ENCODE assay signal across 8 cellular contexts in the genomic region with DNA sequence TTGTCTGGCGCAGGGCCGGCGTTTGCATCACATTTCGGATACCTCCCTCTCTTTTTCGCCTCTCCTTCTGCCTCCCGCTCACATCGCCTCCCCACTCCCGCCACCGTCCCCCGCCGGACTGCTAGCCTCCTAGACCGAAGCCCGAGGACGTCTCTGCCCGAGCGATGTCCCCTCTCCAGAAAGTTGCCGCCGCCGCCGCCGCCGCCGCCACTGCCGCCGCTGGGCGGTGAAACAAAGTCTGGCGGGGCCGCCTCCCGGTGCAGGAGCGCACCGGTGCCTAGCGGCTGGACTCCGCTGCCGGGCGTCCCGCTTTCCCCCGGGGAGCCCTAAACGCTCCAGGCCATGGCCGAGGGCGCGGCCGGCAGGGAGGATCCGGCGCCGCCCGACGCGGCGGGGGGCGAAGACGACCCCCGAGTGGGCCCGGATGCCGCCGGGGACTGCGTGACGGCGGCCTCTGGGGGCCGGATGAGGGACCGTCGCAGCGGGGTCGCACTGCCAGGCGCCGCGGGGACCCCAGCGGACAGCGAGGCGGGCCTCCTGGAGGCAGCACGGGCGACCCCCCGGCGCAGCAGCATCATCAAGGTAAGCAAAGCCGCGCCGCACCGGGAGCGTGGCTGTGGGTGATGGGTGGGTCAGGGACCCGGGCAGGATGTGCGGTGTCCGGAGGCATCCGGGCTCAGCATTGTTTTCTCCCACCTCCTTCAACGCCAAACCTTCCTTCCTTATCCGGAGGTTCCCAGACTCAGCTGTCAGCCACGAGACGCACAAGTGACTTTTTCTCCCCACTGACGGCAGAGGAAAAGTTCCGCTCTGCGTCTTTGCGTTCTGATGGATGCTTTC. TPM values are rescaled to one million over a fixed set of nuclear protein-coding genes. Genes with fewer than 3 reads are reported as not detected.
DNase-seq lines count a peak whose midpoint lies in the region; ATAC-seq, FAIRE-seq and TF ChIP-seq lines count a peak whose summit lies in the region.
"Had no signal": no experiment of that assay in that cellular context is flagged by ENCODE, and none has a peak within 500 bp of the region (broad histone marks: within the 10 kb centered on the region; RNA-seq: fewer than 3 reads in every experiment).

No MANE protein-coding gene starts in this region.

- BruUV-seq in K562 (replicated peaks; lab: Mats Ljungman, UMichigan), result no TSS peak

- DNase-seq in SJSA1 (ENCODE audit: low read depth in 1 of 2, low spot score in 2 of 2) (peak; percentile 34 to 38), K562 (ENCODE audit: extremely low read depth in 1 of 4, low spot score in 3 of 4) (peak; percentile 17 to 43 (median 22)), small intestine (no peak), KG1 (lab: John Stamatoyannopoulos, UW) (no peak)

- TF ChIP-seq POLR2A in K562 (conservative IDR thresholded peaks at IDR 0.05), result no peak

- ATAC-seq in GM18499 (IDR thresholded peaks at IDR 0.05; ENCODE audit: insufficient read depth, unreplicated experiment) (peak; percentile 8), HG02678 (IDR thresholded peaks at IDR 0.05; ENCODE audit: unreplicated experiment) (peak; percentile 34), K562 (peak; percentile 44)

- under 1% methylated on average over 41 of the region's 90 CpGs for WGBS in K562 (ENCODE audit: insufficient coverage, low coverage, missing lambda C conversion rate)
- WGBS in small intestine, 3 donors, result 1 to 2% (median 1%) methylated on average over 76 to 90 of the region's 90 CpGs

- no peaks in the 10 kb centered on the region for H3K9me1 ChIP-seq in K562 (ENCODE audit: control insufficient read depth, insufficient read depth, low read length)

- peak overlapping the region; percentile 57 for H2AFZ ChIP-seq in K562 (ENCODE audit: low read depth, low read length)

- in situ Hi-C loops in K562 (cut with MboI), result loop anchor here (10.0 kb wide), 1 partner anchor 320 kb away; no protein-coding TSS in a partner anchor

- TF ChIP-seq CTCF in K562 (IDR thresholded peaks at IDR 0.05 in 2 of 3, conservative IDR thresholded peaks at IDR 0.05 in 1 of 3; ENCODE audit: insufficient read depth in 2 of 3, low read depth in 1 of 3, low read length in 3 of 3), result no peak

- H3K27ac ChIP-seq in SJSA1, result no peak overlapping the region
- H3K27ac ChIP-seq in K562 (ENCODE audit: extremely low read depth, low read depth, low read length), result peak overlapping the region; percentile 61; the same call in 2 of the 3 replicates
- peak overlapping the region in 1 of 2 donors; percentile 54 for H3K27ac ChIP-seq in small intestine (ENCODE audit: low read depth in 1 of 2, low read length in 1 of 2)
- H3K27ac ChIP-seq: epithelial cell of prostate had no signal

- H3K79me2 ChIP-seq in K562 (ENCODE audit: control insufficient read depth, insufficient read depth, low read length), result peaks cover 63% of the 10 kb centered on the region

- intact Hi-C loops in K562 (cut with micrococcal nuclease), result loop anchor here (1.0 to 10.0 kb wide), 6 partner anchors 46 to 1650 kb away; a partner anchor contains a TSS

- FAIRE-seq in K562 (lab: Jason Lieb, UNC), result peak; percentile 69
- FAIRE-seq in small intestine (lab: Jason Lieb, UNC), result no peak

- H3K27me3 ChIP-seq in SJSA1 (replicated peaks) (peaks cover 64% of the 10 kb centered on the region), K562 (ENCODE audit: control insufficient read depth in 2 of 2, insufficient read depth in 2 of 2, low read length in 2 of 2) (no peaks in the 10 kb centered on the region), small intestine (ENCODE audit: control insufficient read depth in 2 of 2, insufficient read depth in 2 of 2, low read length in 2 of 2) (peaks cover 0 to 3% of the 10 kb centered on the region in 2 donors)

- H4K20me1 ChIP-seq in K562 (replicated peaks; ENCODE audit: control insufficient read depth, insufficient read depth, low read length), result no peaks in the 10 kb centered on the region

- H3K4me2 ChIP-seq in K562 (ENCODE audit: insufficient read depth, low read length), result peak overlapping the region; percentile 84

- TF ChIP-seq EP300 in K562 (IDR thresholded peaks at IDR 0.05; ENCODE audit: low read length), result no peak

- POLR2A ChIA-PET in K562 (lab: Yijun Ruan, JAX), result interaction anchor here (0.6 to 1.4 kb wide), 4 partner anchors 236 to 1159 kb away, joined by 3 read pairs; no protein-coding TSS in a partner anchor

- H3K4me1 ChIP-seq in SJSA1 (replicated peaks) (peaks cover 19% of the 10 kb centered on the region), K562 (replicated peaks in 1 of 2; ENCODE audit: control insufficient read depth in 2 of 2, insufficient read depth in 2 of 2, low read length in 2 of 2) (peaks cover 6 to 21% of the 10 kb centered on the region in 2 experiments; a peak in 4 of 5 replicates), small intestine (ENCODE audit: control insufficient read depth in 2 of 2, insufficient read depth in 1 of 2, low read depth in 1 of 2, low read length in 1 of 2) (peaks cover 0 to 6% of the 10 kb centered on the region in 2 donors)

- H3K9ac ChIP-seq in K562 (ENCODE audit: insufficient read depth in 1 of 2, low read depth in 2 of 2, low read length in 2 of 2), result peak overlapping the region; percentile 57 to 88

- H3K36me3 ChIP-seq in SJSA1, result no peaks in the 10 kb centered on the region
- peaks cover 3% of the 10 kb centered on the region; the same call in 1 of the 3 replicates for H3K36me3 ChIP-seq in K562 (ENCODE audit: control insufficient read depth, insufficient read depth, low read length)
- no peaks in the 10 kb centered on the region for H3K36me3 ChIP-seq in small intestine (ENCODE audit: control insufficient read depth in 2 of 2, insufficient read depth in 2 of 2, low read length in 2 of 2)

- no peak for TF ChIP-seq RAD21 in K562 (CRISPR knock-in tag; conservative IDR thresholded peaks at IDR 0.05 in 1 of 2, IDR thresholded peaks at IDR 0.05 in 1 of 2)

- CTCF ChIA-PET in K562 (lab: Yijun Ruan, JAX; ENCODE audit: low intra/inter-chr PET ratio), result interaction anchor here (1.0 to 2.0 kb wide), 2 partner anchors 322 to 323 kb away, joined by 3 to 4 read pairs; no protein-coding TSS in a partner anchor

- peak overlapping the region; percentile 51 for H3K4me3 ChIP-seq in SJSA1
- peak overlapping the region; percentile 82 for H3K4me3 ChIP-seq in K562
- H3K4me3 ChIP-seq in iPS-18c (ENCODE audit: insufficient read depth, low read depth, low read length), result peak overlapping the region; percentile 62
- H3K4me3 ChIP-seq in small intestine (ENCODE audit: low read depth in 1 of 2, low read length in 2 of 2), result peak overlapping the region; percentile 67 to 74

- H3K9me3 ChIP-seq in SJSA1 (replicated peaks), result no peaks in the 10 kb centered on the region; the same call in 1 of the 2 replicates
- no peaks in the 10 kb centered on the region for H3K9me3 ChIP-seq in K562 (replicated peaks; ENCODE audit: control insufficient read depth, insufficient read depth, low read depth, low read length)
- no peaks in the 10 kb centered on the region for H3K9me3 ChIP-seq in iPS-18c (ENCODE audit: control insufficient read depth, insufficient read depth, low read length)
- H3K9me3 ChIP-seq in small intestine (ENCODE audit: control insufficient read depth, low read depth), result no peaks in the 10 kb centered on the region

RNA-seq across cellular contexts. Expression of a gene that starts 0.6 kb away (rescaled TPM):
- total RNA-seq in SJSA1 (2014; rRNA removed; shearing (Covaris generic)), result 0.03 TPM in 1 of 2 replicates, not detected in the other
- total RNA-seq in K562 (2011; cell fraction: chromatin; rRNA removed; ENCODE audit: low replicate concordance), result 12.5 and 53.5 TPM in 2 replicates
- 6.0 and 7.5 TPM in 2 replicates for total RNA-seq in K562 (2011; cell fraction: nucleolus; rRNA removed)
- total RNA-seq in K562 (2011; cell fraction: nucleoplasm; rRNA removed), result 9.1 and 10.5 TPM in 2 replicates
- total RNA-seq in K562 (2014; rRNA removed) (6.1 and 6.2 TPM in 2 replicates), K562 (2014; rRNA removed; fragmentation: Illumina TruSeq; extraction: Trizol) (12.9 and 16.0 TPM in 2 replicates), K562 (2015; rRNA removed; fragmentation: Illumina TruSeq; extraction: Trizol) (12.0 and 12.6 TPM in 2 replicates), K562 (2021) (8.9 and 9.7 TPM in 2 replicates)
- polyA plus RNA-seq in K562 (2011; rRNA removed) (11.2 and 17.7 TPM in 2 replicates), K562 (2014; fragmentation: Illumina TruSeq; extraction: Trizol) (8.6 and 8.9 TPM in 2 replicates), K562 (2014; fragmentation: Nextera tagmentation; extraction: Ambion mirVana) (1 to 10 TPM; 2.0 to 3.0 TPM), K562 (2014; rRNA removed) (5.1 and 8.1 TPM in 2 replicates), small intestine (under 1 TPM in 2 of 3 donors, not detected in 1; 0.58 to 0.81 TPM)
- 2.7 and 5.4 TPM in 2 replicates for polyA plus RNA-seq in K562 (2011; cell fraction: cytosol; rRNA removed)
- 6.1 and 8.8 TPM in 2 replicates for polyA plus RNA-seq in K562 (2011; cell fraction: nucleus; rRNA removed)
- polyA plus RNA-seq in K562 (2012), result 7.6 and 9.4 TPM in 2 replicates
- polyA minus RNA-seq in K562 (2011; rRNA and poly(A)+ RNA removed), result 60.9 and 62.3 TPM in 2 replicates
- 10.5 and 16.3 TPM in 2 replicates for polyA minus RNA-seq in K562 (2011; cell fraction: cytosol; rRNA and poly(A)+ RNA removed)
- 28.0 and 45.5 TPM in 2 replicates for polyA minus RNA-seq in K562 (2011; cell fraction: nucleus; rRNA and poly(A)+ RNA removed)

RNA-seq across cellular contexts. Expression of a gene that starts 19.9 kb away (rescaled TPM):
- not detected in 2 replicates for total RNA-seq in SJSA1 (2014; rRNA removed; shearing (Covaris generic))
- total RNA-seq in K562 (2011; cell fraction: chromatin; rRNA removed; ENCODE audit: low replicate concordance), result 0.09 and 0.14 TPM in 2 replicates
- not detected in 2 replicates for total RNA-seq in K562 (2011; cell fraction: nucleolus; rRNA removed)
- 0.81 TPM in 1 of 2 replicates, not detected in the other for total RNA-seq in K562 (2011; cell fraction: nucleoplasm; rRNA removed)
- total RNA-seq in K562 (2014; rRNA removed) (0.29 TPM in 1 of 2 replicates, not detected in the other), K562 (2014; rRNA removed; fragmentation: Illumina TruSeq; extraction: Trizol) (0.11 TPM in 1 of 2 replicates, not detected in the other), K562 (2015; rRNA removed; fragmentation: Illumina TruSeq; extraction: Trizol) (0.25 TPM in 1 of 2 replicates, not detected in the other), K562 (2021) (0.11 and 0.13 TPM in 2 replicates)
- polyA plus RNA-seq in K562 (2011; rRNA removed) (0.53 TPM in 1 of 2 replicates, not detected in the other), K562 (2014; fragmentation: Illumina TruSeq; extraction: Trizol) (0.11 and 0.55 TPM in 2 replicates), K562 (2014; fragmentation: Nextera tagmentation; extraction: Ambion mirVana) (under 1 TPM; 0.11 to 0.46 TPM), K562 (2014; rRNA removed) (0.09 and 0.12 TPM in 2 replicates), small intestine (not detected)
- polyA plus RNA-seq in K562 (2011; cell fraction: cytosol; rRNA removed), result 0.15 TPM in 1 of 2 replicates, not detected in the other
- polyA plus RNA-seq in K562 (2011; cell fraction: nucleus; rRNA removed), result 0.34 and 0.65 TPM in 2 replicates
- 0.27 and 1.1 TPM in 2 replicates for polyA plus RNA-seq in K562 (2012)
- polyA minus RNA-seq in K562 (2011; rRNA and poly(A)+ RNA removed), result not detected in 2 replicates
- polyA minus RNA-seq in K562 (2011; cell fraction: cytosol; rRNA and poly(A)+ RNA removed), result not detected in 2 replicates
- not detected in 2 replicates for polyA minus RNA-seq in K562 (2011; cell fraction: nucleus; rRNA and poly(A)+ RNA removed)

Comparison
In these comparisons a context has a peak if more than half of its experiments do, and no peak if none do; other contexts are left out.
1. DNase-seq: peak in SJSA1 (2 of 2) and K562 (4 of 4); none in small intestine (single experiment) and KG1 (single experiment).
2. Peak in every context shown above with its lines, with median percentiles within 50 percentile points of each other: ATAC-seq and H3K4me3 ChIP-seq.